8 cellular contexts compared by ENCODE assay signal in genomic region chr20:33442136-33443005, GRCh38. TPM values are rescaled to one million over a fixed set of nuclear protein-coding genes. Genes with fewer than 3 reads are reported as not detected.
DNase-seq lines count a peak whose midpoint lies in the region; TF ChIP-seq lines count a peak whose summit lies in the region.

No MANE protein-coding gene starts in this region.

- DNase-seq in HAP-1 (ENCODE audit: low spot score in 2 of 2) = no peak
- no peak for DNase-seq in glutamatergic neuron
- no peak for DNase-seq in NCI-H345 (lab: John Stamatoyannopoulos, UW)
- no peak for DNase-seq in kidney tubule cell (ENCODE audit: low spot score)
- no peak for DNase-seq in islet precursor cell
- no peak for DNase-seq in posterior vena cava (ENCODE audit: low spot score)

- peak overlapping the region in 8 of 21 experiments; percentile 43 to 77 (median 56) for H3K27ac ChIP-seq in skin epidermis

- H3K4me1 Mint-ChIP-seq in glutamatergic neuron (ENCODE audit: low read depth, unreplicated experiment) = peaks cover 4% of the 10 kb centered on the region

- H3K27ac Mint-ChIP-seq in glutamatergic neuron (ENCODE audit: unreplicated experiment) = peak overlapping the region; percentile 48

- no peak for TF ChIP-seq CTCF in WI38 (IDR thresholded peaks at IDR 0.05; ENCODE audit: low read depth, low read length)
- TF ChIP-seq CTCF in glutamatergic neuron (IDR thresholded peaks at IDR 0.05; ENCODE audit: partially characterized antibody, unreplicated experiment) = no peak

- in situ Hi-C loops in HAP-1 (cut with MboI; ENCODE audit: low sequenced_read_pairs) = no loop called here

- intact Hi-C loops in posterior vena cava (cut with DNase I) = loop anchor here in 1 of 2 donors (5.0 kb wide), 1 partner anchor 35 kb away; no protein-coding TSS in a partner anchor

- H3K4me3 ChIP-seq in HAP-1 (peak overlapping the region; percentile 37), WI38 (ENCODE audit: low read depth, low read length) (peak overlapping the region; percentile 65), skin epidermis (peak overlapping the region; percentile 56 to 85 (median 70))

- H3K27me3 ChIP-seq in HAP-1 (ENCODE audit: low read depth) = no peaks in the 10 kb centered on the region

- no peaks in the 10 kb centered on the region for H3K9me3 ChIP-seq in HAP-1

- H3K4me1 ChIP-seq in HAP-1 = peaks cover 7% of the 10 kb centered on the region

- H3K4me3 Mint-ChIP-seq in glutamatergic neuron (ENCODE audit: unreplicated experiment) = peak overlapping the region; percentile 87

- H3K27me3 Mint-ChIP-seq in glutamatergic neuron (ENCODE audit: unreplicated experiment) = peaks cover 5% of the 10 kb centered on the region

- no peaks in the 10 kb centered on the region for H3K9me3 Mint-ChIP-seq in glutamatergic neuron (ENCODE audit: unreplicated experiment)

- H3K36me3 ChIP-seq in HAP-1 (replicated peaks) = no peaks in the 10 kb centered on the region

- H3K36me3 Mint-ChIP-seq in glutamatergic neuron (ENCODE audit: unreplicated experiment) = no peaks in the 10 kb centered on the region

RNA-seq across cellular contexts. Expression of gene SNTA1, which starts 1.2 kb away (rescaled TPM):
- total RNA-seq in glutamatergic neuron (ENCODE audit: unreplicated experiment) (4.5 TPM), posterior vena cava (10 to 100 TPM; 40.1 to 44.7 TPM)

RNA-seq across cellular contexts. Expression of gene CDK5RAP1, which starts 41.1 kb away (rescaled TPM):
- total RNA-seq in glutamatergic neuron (ENCODE audit: unreplicated experiment) (30.9 TPM), posterior vena cava (10 to 100 TPM; 15.9 to 19.8 TPM)

RNA-seq across cellular contexts. Expression of gene CBFA2T2, which starts 47.5 kb away (rescaled TPM):
- 84.1 TPM for total RNA-seq in glutamatergic neuron (ENCODE audit: unreplicated experiment)
- total RNA-seq in posterior vena cava = 10 to 100 TPM; 11.0 to 12.0 TPM
